In the genomic region with DNA sequence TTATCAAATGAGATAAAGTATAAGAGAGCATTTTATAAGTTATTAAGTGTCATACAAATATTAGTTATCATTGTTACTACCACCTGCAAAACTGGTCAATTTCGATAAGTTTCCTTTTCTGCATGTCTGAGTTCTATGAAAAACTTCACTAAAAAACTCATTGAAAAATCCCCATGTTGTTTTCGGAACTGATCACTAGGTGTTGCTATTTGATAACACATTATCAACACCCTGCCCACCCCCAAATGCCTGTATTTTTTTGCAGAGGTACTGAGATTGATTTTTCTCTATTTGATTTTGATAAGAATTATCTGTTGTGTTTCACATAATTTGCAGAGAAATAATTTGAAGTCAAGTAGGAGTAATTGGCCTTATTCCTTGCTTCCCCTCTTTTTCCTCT, we compare ENCODE assay signal across 9 cellular contexts. TPM values are rescaled to one million over a fixed set of nuclear protein-coding genes. Genes with fewer than 3 reads are reported as not detected.
DNase-seq lines count a peak whose midpoint lies in the region; ATAC-seq and TF ChIP-seq lines count a peak whose summit lies in the region.
"Had no signal": no experiment of that assay in that cellular context is flagged by ENCODE, and none has a peak within 500 bp of the region (broad histone marks: within the 10 kb centered on the region; RNA-seq: fewer than 3 reads in every experiment).

No MANE protein-coding gene starts in this region.

- POLR2A ChIA-PET in AG04450 (lab: Yijun Ruan, JAX) (no interaction called here), WTC11 (lab: Charles Lee) (no interaction called here)

- no peaks in the 10 kb centered on the region for H3K27me3 ChIP-seq in AG04450 (ENCODE audit: control insufficient read depth, insufficient read depth, low read length)

- no peaks in the 10 kb centered on the region for H3K36me3 Mint-ChIP-seq in WTC11

- H3K4me3 Mint-ChIP-seq in WTC11, result no peak overlapping the region
- H3K4me3 Mint-ChIP-seq: activated T-cell treated with anti-CD3 and anti-CD28 coated beads, Interleukin-2, amount 50 U/mL, for 72 hours had no signal

- TF ChIP-seq CTCF in AG04450 (IDR thresholded peaks at IDR 0.05; ENCODE audit: low read depth, low read length), result peak; percentile 63
- TF ChIP-seq CTCF in GM20000 (IDR thresholded peaks at IDR 0.05; ENCODE audit: extremely low read depth, missing control alignments), result no peak
- TF ChIP-seq CTCF in WTC11 (IDR thresholded peaks at IDR 0.05), result 0 out of 2 replicates have a peak, but pooled peaks have one; percentile 13

- H3K4me3 ChIP-seq in AG04450 (ENCODE audit: low read depth, low read length), result no peak overlapping the region

- H3K27me3 Mint-ChIP-seq in WTC11 (ENCODE audit: low read depth), result peaks cover 26% of the 10 kb centered on the region

- H3K4me1 Mint-ChIP-seq in WTC11, result peaks cover 7% of the 10 kb centered on the region; the same call in 1 of the 2 replicates

- no peak overlapping the region for H3K27ac Mint-ChIP-seq in WTC11
- H3K27ac Mint-ChIP-seq: activated T-cell treated with anti-CD3 and anti-CD28 coated beads, Interleukin-2, amount 50 U/mL, for 72 hours had no signal

- CTCF ChIA-PET in AG04450 (lab: Charles Lee), result interaction anchor here (0.6 to 7.2 kb wide), 16 partner anchors 24 to 891 kb away, joined by 3 to 118 read pairs (median 4); no protein-coding TSS in a partner anchor
- CTCF ChIA-PET in WTC11 (lab: Charles Lee), result interaction anchor here (1.3 to 3.9 kb wide), 3 partner anchors 297 to 341 kb away, joined by 6 to 20 read pairs (median 11); no protein-coding TSS in a partner anchor

- H3K9me3 ChIP-seq in AG04450 (ENCODE audit: control insufficient read depth, insufficient read depth, low read length), result no peaks in the 10 kb centered on the region; the same call in 1 of the 2 replicates

- no peak overlapping the region for H3K27ac ChIP-seq in AG04450 (ENCODE audit: low read depth, low read length)

- in situ Hi-C loops in G401 (cut with HindIII; ENCODE audit: low sequenced_read_pairs), result no loop called here

- DNase-seq in AG04450 (ENCODE audit: low read depth, low spot score), result no peak
- peak; percentile 17 for DNase-seq in GM20000 (ENCODE audit: low spot score)
- DNase-seq in WTC11 (ENCODE audit: low spot score), result no peak
- DNase-seq in left kidney (ENCODE audit: low read depth, low spot score), result peak; percentile 41
- DNase-seq in foreskin melanocyte, result no peak
- no peak for DNase-seq in G401 (ENCODE audit: low spot score)
- no peak for DNase-seq in SKM-1 (lab: John Stamatoyannopoulos, UW; ENCODE audit: unreplicated experiment)
- DNase-seq: activated T-cell treated with anti-CD3 and anti-CD28 coated beads, Interleukin-2, amount 50 U/mL, for 72 hours had no signal

- H3K9me3 Mint-ChIP-seq in WTC11, result no peaks in the 10 kb centered on the region

- ATAC-seq in WTC11 (peak; percentile 58), HG03378 (IDR thresholded peaks at IDR 0.05; ENCODE audit: unreplicated experiment) (no peak)
- ATAC-seq: activated T-cell treated with anti-CD3 and anti-CD28 coated beads, Interleukin-2, amount 50 U/mL, for 72 hours had no signal

TF ChIP-seq in WTC11, 78 proteins besides CTCF, POLR2A, EP300 and RAD21:
- TF ChIP-seq NR3C1 (CRISPR knock-in tag; conservative IDR thresholded peaks at IDR 0.05; ENCODE audit: low read depth) (no peak), RORB (CRISPR knock-in tag; IDR thresholded peaks at IDR 0.05) (no peak), ZNF416 (CRISPR knock-in tag; IDR thresholded peaks at IDR 0.05) (no peak), ZNF232 (CRISPR knock-in tag; IDR thresholded peaks at IDR 0.05) (no peak), NR1H2 (CRISPR knock-in tag; IDR thresholded peaks at IDR 0.05) (no peak)
- TF ChIP-seq, protein P1, sequence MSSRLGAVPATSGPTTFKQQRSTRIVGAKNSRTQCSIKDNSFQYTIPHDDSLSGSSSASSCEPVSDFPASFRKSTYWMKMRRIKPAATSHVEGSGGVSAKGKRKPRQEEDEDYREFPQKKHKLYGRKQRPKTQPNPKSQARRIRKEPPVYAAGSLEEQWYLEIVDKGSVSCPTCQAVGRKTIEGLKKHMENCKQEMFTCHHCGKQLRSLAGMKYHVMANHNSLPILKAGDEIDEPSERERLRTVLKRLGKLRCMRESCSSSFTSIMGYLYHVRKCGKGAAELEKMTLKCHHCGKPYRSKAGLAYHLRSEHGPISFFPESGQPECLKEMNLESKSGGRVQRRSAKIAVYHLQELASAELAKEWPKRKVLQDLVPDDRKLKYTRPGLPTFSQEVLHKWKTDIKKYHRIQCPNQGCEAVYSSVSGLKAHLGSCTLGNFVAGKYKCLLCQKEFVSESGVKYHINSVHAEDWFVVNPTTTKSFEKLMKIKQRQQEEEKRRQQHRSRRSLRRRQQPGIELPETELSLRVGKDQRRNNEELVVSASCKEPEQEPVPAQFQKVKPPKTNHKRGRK (CRISPR knock-in tag; IDR thresholded peaks at IDR 0.05; ENCODE audit: borderline replicate concordance), result no peak
- TF ChIP-seq, protein P2, sequence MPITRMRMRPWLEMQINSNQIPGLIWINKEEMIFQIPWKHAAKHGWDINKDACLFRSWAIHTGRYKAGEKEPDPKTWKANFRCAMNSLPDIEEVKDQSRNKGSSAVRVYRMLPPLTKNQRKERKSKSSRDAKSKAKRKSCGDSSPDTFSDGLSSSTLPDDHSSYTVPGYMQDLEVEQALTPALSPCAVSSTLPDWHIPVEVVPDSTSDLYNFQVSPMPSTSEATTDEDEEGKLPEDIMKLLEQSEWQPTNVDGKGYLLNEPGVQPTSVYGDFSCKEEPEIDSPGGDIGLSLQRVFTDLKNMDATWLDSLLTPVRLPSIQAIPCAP (CRISPR knock-in tag; IDR thresholded peaks at IDR 0.05), result no peak

RNA-seq across cellular contexts. Expression of a gene that starts 22.1 kb away (rescaled TPM):
- 5.3 and 6.2 TPM in 2 replicates for polyA plus RNA-seq in AG04450 (2011; rRNA removed)
- polyA minus RNA-seq in AG04450 (2011; rRNA and poly(A)+ RNA removed), result 12.7 and 17.4 TPM in 2 replicates
- 2.8 to 4.8 TPM (median 4.6 TPM) in 3 replicates for total RNA-seq in WTC11 (2021)
- 1.1 and 1.8 TPM in 2 replicates for total RNA-seq in G401 (2014; rRNA removed; shearing (Covaris generic))

RNA-seq across cellular contexts. Expression of a gene that starts 55.7 kb away (rescaled TPM):
- not detected in 2 replicates for polyA plus RNA-seq in AG04450 (2011; rRNA removed)
- not detected in 2 replicates for polyA minus RNA-seq in AG04450 (2011; rRNA and poly(A)+ RNA removed)
- total RNA-seq in WTC11 (2021), result not detected in 3 replicates
- total RNA-seq in G401 (2014; rRNA removed; shearing (Covaris generic)), result not detected in 2 replicates
- total RNA-seq: activated T-cell treated with anti-CD3 and anti-CD28 coated beads, Interleukin-2, amount 50 U/mL, for 72 hours had no signal

Comparison
In these comparisons a context has a peak if more than half of its experiments do, and no peak if none do; other contexts are left out.
1. DNase-seq: peak in GM20000 (single experiment) and left kidney (single experiment); none in AG04450 (single experiment), WTC11 (single experiment), foreskin melanocyte (single experiment), G401 (single experiment) and SKM-1 (single experiment).